In genomic region chr12:57735952-57736742, GRCh38 we compare ENCODE assay signal across 1 cellular context.
TF ChIP-seq lines count a peak whose summit lies in the region.

No MANE protein-coding gene starts in this region.

TF ChIP-seq in HepG2, 621 proteins besides CTCF, POLR2A, EP300 and RAD21 (continues in another document):
- TF ChIP-seq ZNF816 (CRISPR knock-in tag; IDR thresholded peaks at IDR 0.05; ENCODE audit: borderline replicate concordance) (0 out of 2 replicates have a peak, but pooled peaks have one; percentile 45), GATAD2A (CRISPR knock-in tag; IDR thresholded peaks at IDR 0.05) (peak; percentile 20; the same call in 1 of the 2 replicates), TEAD3 (CRISPR knock-in tag; optimal IDR thresholded peaks at IDR 0.05; ENCODE audit: borderline replicate concordance) (no peak), GABPB1 (CRISPR knock-in tag; IDR thresholded peaks at IDR 0.05) (peak; percentile 52; the same call in 1 of the 2 replicates), FOXJ3 (CRISPR knock-in tag; IDR thresholded peaks at IDR 0.05; ENCODE audit: borderline replicate concordance) (no peak), HOXA5 (CRISPR knock-in tag; IDR thresholded peaks at IDR 0.05) (0 out of 2 replicates have a peak, but pooled peaks have one; percentile 52), ZNF33B (CRISPR knock-in tag; IDR thresholded peaks at IDR 0.05) (no peak), RCOR2 (CRISPR knock-in tag; IDR thresholded peaks at IDR 0.05) (no peak), ZNF761 (CRISPR knock-in tag; conservative IDR thresholded peaks at IDR 0.05) (0 out of 2 replicates have a peak, but pooled peaks have one; percentile 29), ZNF619 (CRISPR knock-in tag; IDR thresholded peaks at IDR 0.05) (no peak), ZNF687 (CRISPR knock-in tag; IDR thresholded peaks at IDR 0.05) (peak; percentile 55), ZNF18 (CRISPR knock-in tag; IDR thresholded peaks at IDR 0.05; ENCODE audit: insufficient replicate concordance) (no peak), ZFP91 (CRISPR knock-in tag; IDR thresholded peaks at IDR 0.05; ENCODE audit: borderline replicate concordance) (peak; percentile 38; the same call in 1 of the 2 replicates), KMT2A (CRISPR knock-in tag; IDR thresholded peaks at IDR 0.05) (no peak), XRCC5 (optimal IDR thresholded peaks at IDR 0.05; ENCODE audit: low read length) (peak; percentile 60), ZNF674 (CRISPR knock-in tag; IDR thresholded peaks at IDR 0.05; ENCODE audit: low read depth) (peak; percentile 44; the same call in 1 of the 2 replicates), STAG1 (CRISPR knock-in tag; IDR thresholded peaks at IDR 0.05) (peak; percentile 66), HBP1 (CRISPR knock-in tag; IDR thresholded peaks at IDR 0.05; ENCODE audit: low read depth) (no peak), NFIC (IDR thresholded peaks at IDR 0.05; ENCODE audit: low read length) (no peak), UBTF (CRISPR knock-in tag; IDR thresholded peaks at IDR 0.05) (peak; percentile 64; the same call in 1 of the 2 replicates), GATAD1 (CRISPR knock-in tag; IDR thresholded peaks at IDR 0.05) (peak; percentile 31; the same call in 1 of the 2 replicates), PATZ1 (CRISPR knock-in tag; IDR thresholded peaks at IDR 0.05) (peak; percentile 50), ETV5 (CRISPR knock-in tag; IDR thresholded peaks at IDR 0.05; ENCODE audit: borderline replicate concordance) (peak; percentile 50; the same call in 1 of the 2 replicates), KLF11 (CRISPR knock-in tag; IDR thresholded peaks at IDR 0.05) (no peak), ZNF83 (CRISPR knock-in tag; IDR thresholded peaks at IDR 0.05; ENCODE audit: borderline replicate concordance) (no peak), PHF5A (CRISPR knock-in tag; IDR thresholded peaks at IDR 0.05; ENCODE audit: low read depth, unreplicated experiment) (no peak), ZNF567 (CRISPR knock-in tag; IDR thresholded peaks at IDR 0.05; ENCODE audit: borderline replicate concordance) (no peak), HDAC2 (CRISPR knock-in tag; IDR thresholded peaks at IDR 0.05) (no peak), CC2D1A (CRISPR knock-in tag; IDR thresholded peaks at IDR 0.05) (no peak), PRDM15 (CRISPR knock-in tag; IDR thresholded peaks at IDR 0.05) (peak; percentile 75), MAX (IDR thresholded peaks at IDR 0.05) (no peak), MAZ (IDR thresholded peaks at IDR 0.05; ENCODE audit: borderline replicate concordance, low read depth, low read length) (no peak), MAZ (CRISPR knock-in tag; IDR thresholded peaks at IDR 0.05; ENCODE audit: low read depth) (peak; percentile 31; the same call in 1 of the 2 replicates), ZNF747 (CRISPR knock-in tag; IDR thresholded peaks at IDR 0.05; ENCODE audit: borderline replicate concordance) (0 out of 2 replicates have a peak, but pooled peaks have one; percentile 43), SNAI1 (CRISPR knock-in tag; IDR thresholded peaks at IDR 0.05; ENCODE audit: borderline replicate concordance) (no peak), SIX1 (CRISPR knock-in tag; IDR thresholded peaks at IDR 0.05; ENCODE audit: borderline replicate concordance) (no peak), TBX2 (CRISPR knock-in tag; IDR thresholded peaks at IDR 0.05; ENCODE audit: borderline replicate concordance) (0 out of 2 replicates have a peak, but pooled peaks have one; percentile 15), ZNF253 (CRISPR knock-in tag; IDR thresholded peaks at IDR 0.05; ENCODE audit: borderline replicate concordance) (no peak), TFDP1 (CRISPR knock-in tag; IDR thresholded peaks at IDR 0.05; ENCODE audit: borderline replicate concordance) (peak; percentile 49; the same call in 1 of the 2 replicates)
